9 cellular contexts compared by ENCODE assay signal in the genomic region with DNA sequence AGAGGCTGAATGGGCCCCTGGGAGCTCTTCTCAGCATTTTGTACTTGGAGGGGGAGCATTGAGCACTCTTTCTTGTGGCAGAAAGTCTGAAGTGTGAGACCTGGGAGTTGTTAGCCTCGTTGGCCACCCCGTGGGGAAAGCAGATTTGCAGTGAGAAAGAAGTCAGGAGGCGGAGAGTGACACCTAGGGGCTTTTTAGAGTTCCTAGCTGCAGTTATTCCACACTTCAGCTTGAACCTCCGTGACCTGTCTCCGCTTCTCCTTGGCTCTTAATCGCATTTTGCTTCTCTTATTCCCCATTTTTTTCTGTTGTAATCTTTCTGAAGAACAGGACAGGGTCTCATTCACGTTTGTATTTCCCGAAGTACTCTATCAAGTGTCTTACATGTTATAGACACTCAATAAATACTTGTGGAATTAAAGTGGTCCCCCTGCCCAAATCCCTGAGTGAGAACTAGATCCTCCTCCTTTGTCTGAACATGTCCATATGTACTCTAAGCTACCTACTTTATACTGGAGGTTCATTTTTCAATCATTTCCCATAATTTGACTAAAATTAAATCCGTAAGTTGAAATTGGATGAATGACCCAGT. TPM values are rescaled to one million over a fixed set of nuclear protein-coding genes. Genes with fewer than 3 reads are reported as not detected.
A peak's percentile ranks its signal among the peaks of the same experiment; 100 is the strongest.
DNase-seq lines count a peak whose midpoint lies in the region; ATAC-seq, FAIRE-seq and TF ChIP-seq lines count a peak whose summit lies in the region.
"Had no signal": no experiment of that assay in that cellular context is flagged by ENCODE, and none has a peak within 500 bp of the region (broad histone marks: within the 10 kb centered on the region; RNA-seq: fewer than 3 reads in every experiment).

No MANE protein-coding gene starts in this region.

- peaks cover 22% of the 10 kb centered on the region for H3K27me3 Mint-ChIP-seq in activated CD4-positive, alpha-beta memory T cell treated with anti-CD3 and anti-CD28 coated beads, Interleukin-2, amount 10 ng/mL, durations not matched to agents 7 days and 5 days
- H3K27me3 Mint-ChIP-seq in memory B cell, result peaks cover 4% of the 10 kb centered on the region

- no peak overlapping the region for H3K4me3 Mint-ChIP-seq in activated CD4-positive, alpha-beta memory T cell treated with anti-CD3 and anti-CD28 coated beads, Interleukin-2, amount 10 ng/mL, durations not matched to agents 7 days and 5 days
- no peak overlapping the region for H3K4me3 Mint-ChIP-seq in memory B cell
- H3K4me3 Mint-ChIP-seq: dendritic cell treated with granulocyte-macrophage colony-stimulating factor and Interleukin-4, amounts not matched to agents 40 ng/mL and 50 ng/mL, for 4 days had no signal

- no peak overlapping the region for H3K4me3 ChIP-seq in effector memory CD4-positive, alpha-beta T cell (ENCODE audit: insufficient read depth, low read depth, low read length, poor library complexity, severe bottlenecking)

- no peaks in the 10 kb centered on the region for H3K27me3 ChIP-seq in effector memory CD4-positive, alpha-beta T cell (replicated peaks; ENCODE audit: control insufficient read depth, insufficient read depth, low read length, poor library complexity, severe bottlenecking)

- DNase-seq in D721Med (ENCODE audit: insufficient read length, low spot score) (no peak), NCI-H748 (lab: John Stamatoyannopoulos, UW; ENCODE audit: unreplicated experiment) (peak; percentile 78), memory B cell (ENCODE audit: low spot score in 2 of 2) (peak; percentile 42 to 58)
- DNase-seq in activated CD4-positive, alpha-beta memory T cell treated with anti-CD3 and anti-CD28 coated beads, Interleukin-2, amount 10 ng/mL, durations not matched to agents 7 days and 5 days, result peak; percentile 65
- peak in 2 of 3 donors; percentile 10 to 24 for DNase-seq in effector memory CD4-positive, alpha-beta T cell
- DNase-seq in stimulated activated naive CD4-positive, alpha-beta T cell (lab: John Stamatoyannopoulos, UW), result peak; percentile 31 to 82 (median 56)

- peaks cover 3% of the 10 kb centered on the region for H3K36me3 Mint-ChIP-seq in activated CD4-positive, alpha-beta memory T cell treated with anti-CD3 and anti-CD28 coated beads, Interleukin-2, amount 10 ng/mL, durations not matched to agents 7 days and 5 days (ENCODE audit: low read depth)
- H3K36me3 Mint-ChIP-seq in memory B cell, result no peaks in the 10 kb centered on the region

- POLR2A ChIA-PET in activated CD4-positive, alpha-beta memory T cell treated with anti-CD3 and anti-CD28 coated beads, Interleukin-2, amount 10 ng/mL, durations not matched to agents 7 days and 5 days (lab: Charles Lee), result interaction anchor here (1.2 to 2.5 kb wide), 6 partner anchors 13 to 153 kb away, joined by 3 to 15 read pairs (median 5); a partner anchor contains a TSS

- no peak overlapping the region for H3K27ac Mint-ChIP-seq in activated CD4-positive, alpha-beta memory T cell treated with anti-CD3 and anti-CD28 coated beads, Interleukin-2, amount 10 ng/mL, durations not matched to agents 7 days and 5 days
- H3K27ac Mint-ChIP-seq in memory B cell, result no peak overlapping the region
- H3K27ac Mint-ChIP-seq: dendritic cell treated with granulocyte-macrophage colony-stimulating factor and Interleukin-4, amounts not matched to agents 40 ng/mL and 50 ng/mL, for 4 days had no signal

- no peaks in the 10 kb centered on the region for H3K9me3 ChIP-seq in effector memory CD4-positive, alpha-beta T cell (ENCODE audit: control insufficient read depth, low read length)

- no peaks in the 10 kb centered on the region for H3K9me3 Mint-ChIP-seq in activated CD4-positive, alpha-beta memory T cell treated with anti-CD3 and anti-CD28 coated beads, Interleukin-2, amount 10 ng/mL, durations not matched to agents 7 days and 5 days
- no peaks in the 10 kb centered on the region for H3K9me3 Mint-ChIP-seq in memory B cell
- H3K9me3 Mint-ChIP-seq: dendritic cell treated with granulocyte-macrophage colony-stimulating factor and Interleukin-4, amounts not matched to agents 40 ng/mL and 50 ng/mL, for 4 days had no signal

- peaks cover 29% of the 10 kb centered on the region for H3K4me1 Mint-ChIP-seq in activated CD4-positive, alpha-beta memory T cell treated with anti-CD3 and anti-CD28 coated beads, Interleukin-2, amount 10 ng/mL, durations not matched to agents 7 days and 5 days
- H3K4me1 Mint-ChIP-seq in memory B cell, result peaks cover 8% of the 10 kb centered on the region

- no peak for FAIRE-seq in D721Med (lab: Jason Lieb, UNC)

- peak; percentile 84 for TF ChIP-seq CTCF in D721Med (IDR thresholded peaks at IDR 0.05; ENCODE audit: insufficient read depth, missing control alignments)

- H3K36me3 ChIP-seq in effector memory CD4-positive, alpha-beta T cell (ENCODE audit: control insufficient read depth, insufficient read depth, low read length), result no peaks in the 10 kb centered on the region

- no peak overlapping the region for H3K27ac ChIP-seq in effector memory CD4-positive, alpha-beta T cell (ENCODE audit: insufficient read depth, low read length, poor library complexity, severe bottlenecking)

- peaks cover under 1% of the 10 kb centered on the region for H3K4me1 ChIP-seq in effector memory CD4-positive, alpha-beta T cell (ENCODE audit: control insufficient read depth, insufficient read depth, low read length, poor library complexity, severe bottlenecking)

- peak; percentile 88 for ATAC-seq in GM19452 (IDR thresholded peaks at IDR 0.05; ENCODE audit: unreplicated experiment)
- peak; percentile 86 for ATAC-seq in HG03457 (IDR thresholded peaks at IDR 0.05; ENCODE audit: unreplicated experiment)
- ATAC-seq in memory B cell (ENCODE audit: low read depth), result peak; percentile 99

- CTCF ChIA-PET in activated CD4-positive, alpha-beta memory T cell treated with anti-CD3 and anti-CD28 coated beads, Interleukin-2, amount 10 ng/mL, durations not matched to agents 7 days and 5 days (lab: Charles Lee), result interaction anchor here (0.6 to 7.6 kb wide), 21 partner anchors 13 to 385 kb away, joined by 3 to 164 read pairs (median 4); a partner anchor contains a TSS

RNA-seq across cellular contexts. Expression of a gene that starts 14.5 kb away (rescaled TPM):
- total RNA-seq in activated CD4-positive, alpha-beta memory T cell treated with anti-CD3 and anti-CD28 coated beads, Interleukin-2, amount 10 ng/mL, durations not matched to agents 7 days and 5 days, result not detected

RNA-seq across cellular contexts. Expression of a gene that starts 17.0 kb away (rescaled TPM):
- total RNA-seq in activated CD4-positive, alpha-beta memory T cell treated with anti-CD3 and anti-CD28 coated beads, Interleukin-2, amount 10 ng/mL, durations not matched to agents 7 days and 5 days, result 1 to 10 TPM; 4.2 to 5.0 TPM
